ENCODE assay signal across 19 cellular contexts in genomic region chr18:49961271-49961670, GRCh38.
DNase-seq lines count a peak whose midpoint lies in the region; ATAC-seq and TF ChIP-seq lines count a peak whose summit lies in the region.
"Had no signal": no experiment of that assay in that cellular context is flagged by ENCODE, and none has a peak within 500 bp of the region (broad histone marks: within the 10 kb centered on the region; RNA-seq: fewer than 3 reads in every experiment).

No MANE protein-coding gene starts in this region.

- no peak overlapping the region for H3K4me3 Mint-ChIP-seq in activated T-cell treated with anti-CD3 and anti-CD28 coated beads, Interleukin-2, amount 50 U/mL, for 4 hours
- no peak overlapping the region for H3K4me3 Mint-ChIP-seq in activated CD8-positive, alpha-beta T cell treated with anti-CD3 and anti-CD28 coated beads for 36 hours
- H3K4me3 Mint-ChIP-seq: CD4-positive, alpha-beta T cell; GM23338 had no signal

- no peaks in the 10 kb centered on the region for H3K36me3 Mint-ChIP-seq in activated T-cell treated with anti-CD3 and anti-CD28 coated beads, Interleukin-2, amount 50 U/mL, for 4 hours (ENCODE audit: insufficient read depth)
- no peaks in the 10 kb centered on the region for H3K36me3 Mint-ChIP-seq in activated CD8-positive, alpha-beta T cell treated with anti-CD3 and anti-CD28 coated beads for 36 hours (ENCODE audit: low read depth)

- CTCF ChIA-PET in activated CD8-positive, alpha-beta T cell treated with anti-CD3 and anti-CD28 coated beads for 36 hours (lab: Charles Lee), result no interaction called here

- no peaks in the 10 kb centered on the region for H3K9me3 Mint-ChIP-seq in activated T-cell treated with anti-CD3 and anti-CD28 coated beads, Interleukin-2, amount 50 U/mL, for 4 hours
- H3K9me3 Mint-ChIP-seq in activated CD8-positive, alpha-beta T cell treated with anti-CD3 and anti-CD28 coated beads for 36 hours, result no peaks in the 10 kb centered on the region
- H3K9me3 Mint-ChIP-seq: CD4-positive, alpha-beta T cell; GM23338 had no signal

- intact Hi-C loops in activated CD8-positive, alpha-beta T cell treated with anti-CD3 and anti-CD28 coated beads for 36 hours (cut with micrococcal nuclease), result no loop called here

- H3K27me3 Mint-ChIP-seq in activated T-cell treated with anti-CD3 and anti-CD28 coated beads, Interleukin-2, amount 50 U/mL, for 4 hours (ENCODE audit: low read depth), result peaks cover 13% of the 10 kb centered on the region
- H3K27me3 Mint-ChIP-seq in activated CD8-positive, alpha-beta T cell treated with anti-CD3 and anti-CD28 coated beads for 36 hours, result peaks cover 29% of the 10 kb centered on the region

- no peak for TF ChIP-seq CTCF in activated CD8-positive, alpha-beta T cell treated with anti-CD3 and anti-CD28 coated beads for 36 hours (IDR thresholded peaks at IDR 0.05)

- peak; percentile 27 to 29 for ATAC-seq in activated T-cell treated with anti-CD3 and anti-CD28 coated beads, Interleukin-2, amount 50 U/mL, for 4 hours
- ATAC-seq in GM18867 (IDR thresholded peaks at IDR 0.05; ENCODE audit: unreplicated experiment) (peak; percentile 37), HG02798 (IDR thresholded peaks at IDR 0.05; ENCODE audit: poor library complexity, unreplicated experiment) (peak; percentile 34)
- peak; percentile 13 for ATAC-seq in activated CD8-positive, alpha-beta T cell treated with anti-CD3 and anti-CD28 coated beads for 36 hours
- ATAC-seq: A549, GM23338, K562, Right ventricle myocardium inferior had no signal

- POLR2A ChIA-PET in activated CD8-positive, alpha-beta T cell treated with anti-CD3 and anti-CD28 coated beads for 36 hours (lab: Charles Lee), result no interaction called here

- H3K4me1 Mint-ChIP-seq in activated T-cell treated with anti-CD3 and anti-CD28 coated beads, Interleukin-2, amount 50 U/mL, for 4 hours (ENCODE audit: low read depth), result peaks cover 20% of the 10 kb centered on the region
- H3K4me1 Mint-ChIP-seq in activated CD8-positive, alpha-beta T cell treated with anti-CD3 and anti-CD28 coated beads for 36 hours (ENCODE audit: low read depth), result peaks cover 37% of the 10 kb centered on the region
- H3K4me1 Mint-ChIP-seq: GM23338 had no signal

- no peak for DNase-seq in activated T-cell treated with anti-CD3 and anti-CD28 coated beads, Interleukin-2, amount 50 U/mL, for 4 hours
- DNase-seq in activated T-cell treated with anti-CD3 and anti-CD28 coated beads for 4 hours, result no peak
- DNase-seq in activated CD8-positive, alpha-beta T cell treated with anti-CD3 and anti-CD28 coated beads for 36 hours, result no peak
- DNase-seq in stimulated activated CD4-positive, alpha-beta T cell treated with anti-CD3 and anti-CD28 coated beads, Interleukin-4, amount 100 ng/mL, for 1 hour, result no peak
- no peak for DNase-seq in islet precursor cell
- DNase-seq in iPS-NIHi11 (ENCODE audit: low spot score), result no peak
- DNase-seq: Caco-2; CD4-positive, alpha-beta T cell; HCEC 1CT; NCI-H1105; NCI-H2081; NCI-H446 treated with DMSO at 0.1 percent for 48 hours; NCI-H748 treated with DMSO at 0.1 percent for 48 hours had no signal

- H3K27ac Mint-ChIP-seq in activated CD8-positive, alpha-beta T cell treated with anti-CD3 and anti-CD28 coated beads for 36 hours, result no peak overlapping the region
- H3K27ac Mint-ChIP-seq: CD4-positive, alpha-beta T cell; GM23338 had no signal
